Comparison of ENCODE assay signal across 1 cellular context in the genomic region with DNA sequence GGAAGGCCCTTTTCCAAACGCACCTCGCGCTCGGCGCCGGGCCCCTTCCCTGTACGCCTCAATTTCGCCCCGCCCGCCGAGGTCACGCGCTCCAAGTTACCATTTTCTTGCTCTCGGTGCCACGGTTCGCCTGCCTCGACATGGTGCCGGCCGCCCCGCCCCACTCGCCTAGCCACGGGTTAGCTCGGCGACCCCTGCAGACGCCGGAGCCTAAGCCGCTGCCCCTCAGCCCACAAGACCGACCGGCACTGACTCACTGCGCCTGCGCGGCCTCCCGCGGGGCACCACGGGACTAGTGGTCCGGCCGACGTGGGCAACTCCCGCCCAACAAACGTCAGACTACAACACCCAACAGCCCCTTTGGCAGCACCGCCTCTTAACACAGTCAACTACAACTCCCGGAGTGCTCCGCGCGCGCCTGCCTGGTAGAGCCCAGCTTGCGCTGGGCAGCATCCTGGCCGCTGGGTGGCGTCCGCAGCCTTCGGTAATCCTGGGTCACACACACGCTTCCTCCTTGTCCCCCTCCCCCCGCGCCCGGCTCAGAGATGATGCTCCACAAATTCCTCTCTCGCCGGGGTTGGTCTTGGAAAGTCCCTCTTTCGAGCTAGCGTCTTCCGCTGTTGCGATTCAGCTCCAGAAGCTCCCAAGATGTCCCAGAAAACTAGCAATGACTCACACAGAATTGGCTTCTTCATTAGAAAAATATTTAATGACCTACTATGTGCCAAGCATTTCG.
TF ChIP-seq lines count a peak whose summit lies in the region.

TRAPPC3 (minus strand) TSS at position 250 of the 736 bp plus-strand sequence; CDS start at position 142, 108 bp downstream.

TF ChIP-seq in HepG2, 621 proteins besides CTCF, POLR2A, EP300 and RAD21 (continued from another document and continues in another):
- TF ChIP-seq SETDB1 (CRISPR knock-in tag; IDR thresholded peaks at IDR 0.05; ENCODE audit: borderline replicate concordance), result no peak
- TF ChIP-seq ETV6 (CRISPR knock-in tag; conservative IDR thresholded peaks at IDR 0.05), result no peak; the same call in 1 of the 2 replicates
- 0 out of 2 replicates have a peak, but pooled peaks have one; percentile 33 for TF ChIP-seq ZNF275 (CRISPR knock-in tag; IDR thresholded peaks at IDR 0.05; ENCODE audit: borderline replicate concordance)
- no peak for TF ChIP-seq ZNF678 (CRISPR knock-in tag; IDR thresholded peaks at IDR 0.05)
- no peak for TF ChIP-seq ZSCAN22 (CRISPR knock-in tag; IDR thresholded peaks at IDR 0.05)
- TF ChIP-seq, protein P1, sequence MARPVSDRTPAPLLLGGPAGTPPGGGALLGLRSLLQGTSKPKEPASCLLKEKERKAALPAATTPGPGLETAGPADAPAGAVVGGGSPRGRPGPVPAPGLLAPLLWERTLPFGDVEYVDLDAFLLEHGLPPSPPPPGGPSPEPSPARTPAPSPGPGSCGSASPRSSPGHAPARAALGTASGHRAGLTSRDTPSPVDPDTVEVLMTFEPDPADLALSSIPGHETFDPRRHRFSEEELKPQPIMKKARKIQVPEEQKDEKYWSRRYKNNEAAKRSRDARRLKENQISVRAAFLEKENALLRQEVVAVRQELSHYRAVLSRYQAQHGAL (CRISPR knock-in tag; IDR thresholded peaks at IDR 0.05; ENCODE audit: not compliant biosample characterization), result no peak
- TF ChIP-seq SNAPC5 (CRISPR knock-in tag; IDR thresholded peaks at IDR 0.05; ENCODE audit: borderline replicate concordance), result no peak
- TF ChIP-seq, protein P2, sequence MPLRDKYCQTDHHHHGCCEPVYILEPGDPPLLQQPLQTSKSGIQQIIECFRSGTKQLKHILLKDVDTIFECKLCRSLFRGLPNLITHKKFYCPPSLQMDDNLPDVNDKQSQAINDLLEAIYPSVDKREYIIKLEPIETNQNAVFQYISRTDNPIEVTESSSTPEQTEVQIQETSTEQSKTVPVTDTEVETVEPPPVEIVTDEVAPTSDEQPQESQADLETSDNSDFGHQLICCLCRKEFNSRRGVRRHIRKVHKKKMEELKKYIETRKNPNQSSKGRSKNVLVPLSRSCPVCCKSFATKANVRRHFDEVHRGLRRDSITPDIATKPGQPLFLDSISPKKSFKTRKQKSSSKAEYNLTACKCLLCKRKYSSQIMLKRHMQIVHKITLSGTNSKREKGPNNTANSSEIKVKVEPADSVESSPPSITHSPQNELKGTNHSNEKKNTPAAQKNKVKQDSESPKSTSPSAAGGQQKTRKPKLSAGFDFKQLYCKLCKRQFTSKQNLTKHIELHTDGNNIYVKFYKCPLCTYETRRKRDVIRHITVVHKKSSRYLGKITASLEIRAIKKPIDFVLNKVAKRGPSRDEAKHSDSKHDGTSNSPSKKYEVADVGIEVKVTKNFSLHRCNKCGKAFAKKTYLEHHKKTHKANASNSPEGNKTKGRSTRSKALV (CRISPR knock-in tag; IDR thresholded peaks at IDR 0.05), result no peak
- peak; percentile 85; the same call in 2 of the 3 replicates for TF ChIP-seq MXI1 (IDR thresholded peaks at IDR 0.05; ENCODE audit: borderline replicate concordance, low read depth, low read length)
- peak; percentile 88 for TF ChIP-seq FOXK1 (CRISPR knock-in tag; IDR thresholded peaks at IDR 0.05; ENCODE audit: borderline replicate concordance, low read depth)
- no peak for TF ChIP-seq ZNF674 (CRISPR knock-in tag; IDR thresholded peaks at IDR 0.05; ENCODE audit: low read depth)
- peak; percentile 46 for TF ChIP-seq ARNT2 (CRISPR knock-in tag; IDR thresholded peaks at IDR 0.05; ENCODE audit: low read depth)
- TF ChIP-seq REL (CRISPR knock-in tag; conservative IDR thresholded peaks at IDR 0.05), result 0 out of 2 replicates have a peak, but pooled peaks have one; percentile 9
- 0 out of 2 replicates have a peak, but pooled peaks have one; percentile 40 for TF ChIP-seq HNRNPL (IDR thresholded peaks at IDR 0.05; ENCODE audit: low read depth, low read length)
- TF ChIP-seq CC2D1A (CRISPR knock-in tag; IDR thresholded peaks at IDR 0.05), result no peak
- 0 out of 2 replicates have a peak, but pooled peaks have one; percentile 32 for TF ChIP-seq ZNF709 (CRISPR knock-in tag; IDR thresholded peaks at IDR 0.05)
- TF ChIP-seq ARNTL (CRISPR knock-in tag; IDR thresholded peaks at IDR 0.05), result peak; percentile 62; the same call in 1 of the 2 replicates
- TF ChIP-seq, protein P3, sequence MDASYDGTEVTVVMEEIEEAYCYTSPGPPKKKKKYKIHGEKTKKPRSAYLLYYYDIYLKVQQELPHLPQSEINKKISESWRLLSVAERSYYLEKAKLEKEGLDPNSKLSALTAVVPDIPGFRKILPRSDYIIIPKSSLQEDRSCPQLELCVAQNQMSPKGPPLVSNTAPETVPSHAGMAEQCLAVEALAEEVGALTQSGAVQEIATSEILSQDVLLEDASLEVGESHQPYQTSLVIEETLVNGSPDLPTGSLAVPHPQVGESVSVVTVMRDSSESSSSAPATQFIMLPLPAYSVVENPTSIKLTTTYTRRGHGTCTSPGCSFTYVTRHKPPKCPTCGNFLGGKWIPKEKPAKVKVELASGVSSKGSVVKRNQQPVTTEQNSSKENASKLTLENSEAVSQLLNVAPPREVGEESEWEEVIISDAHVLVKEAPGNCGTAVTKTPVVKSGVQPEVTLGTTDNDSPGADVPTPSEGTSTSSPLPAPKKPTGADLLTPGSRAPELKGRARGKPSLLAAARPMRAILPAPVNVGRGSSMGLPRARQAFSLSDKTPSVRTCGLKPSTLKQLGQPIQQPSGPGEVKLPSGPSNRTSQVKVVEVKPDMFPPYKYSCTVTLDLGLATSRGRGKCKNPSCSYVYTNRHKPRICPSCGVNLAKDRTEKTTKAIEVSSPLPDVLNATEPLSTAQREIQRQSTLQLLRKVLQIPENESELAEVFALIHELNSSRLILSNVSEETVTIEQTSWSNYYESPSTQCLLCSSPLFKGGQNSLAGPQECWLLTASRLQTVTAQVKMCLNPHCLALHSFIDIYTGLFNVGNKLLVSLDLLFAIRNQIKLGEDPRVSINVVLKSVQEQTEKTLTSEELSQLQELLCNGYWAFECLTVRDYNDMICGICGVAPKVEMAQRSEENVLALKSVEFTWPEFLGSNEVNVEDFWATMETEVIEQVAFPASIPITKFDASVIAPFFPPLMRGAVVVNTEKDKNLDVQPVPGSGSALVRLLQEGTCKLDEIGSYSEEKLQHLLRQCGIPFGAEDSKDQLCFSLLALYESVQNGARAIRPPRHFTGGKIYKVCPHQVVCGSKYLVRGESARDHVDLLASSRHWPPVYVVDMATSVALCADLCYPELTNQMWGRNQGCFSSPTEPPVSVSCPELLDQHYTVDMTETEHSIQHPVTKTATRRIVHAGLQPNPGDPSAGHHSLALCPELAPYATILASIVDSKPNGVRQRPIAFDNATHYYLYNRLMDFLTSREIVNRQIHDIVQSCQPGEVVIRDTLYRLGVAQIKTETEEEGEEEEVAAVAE (CRISPR knock-in tag; IDR thresholded peaks at IDR 0.05; ENCODE audit: borderline replicate concordance), result peak; percentile 88; the same call in 1 of the 2 replicates
- peak; percentile 68; the same call in 1 of the 2 replicates for TF ChIP-seq RXRA (CRISPR knock-in tag; IDR thresholded peaks at IDR 0.05)
- peak; percentile 38; the same call in 1 of the 2 replicates for TF ChIP-seq SMAD9 (CRISPR knock-in tag; IDR thresholded peaks at IDR 0.05)
- TF ChIP-seq ZNF230 (CRISPR knock-in tag; IDR thresholded peaks at IDR 0.05), result 0 out of 2 replicates have a peak, but pooled peaks have one; percentile 73
- peak; percentile 79; the same call in 1 of the 2 replicates for TF ChIP-seq ZNF510 (CRISPR knock-in tag; IDR thresholded peaks at IDR 0.05; ENCODE audit: low read depth)
- no peak for TF ChIP-seq XBP1 (CRISPR knock-in tag; IDR thresholded peaks at IDR 0.05)
- TF ChIP-seq, protein P4, sequence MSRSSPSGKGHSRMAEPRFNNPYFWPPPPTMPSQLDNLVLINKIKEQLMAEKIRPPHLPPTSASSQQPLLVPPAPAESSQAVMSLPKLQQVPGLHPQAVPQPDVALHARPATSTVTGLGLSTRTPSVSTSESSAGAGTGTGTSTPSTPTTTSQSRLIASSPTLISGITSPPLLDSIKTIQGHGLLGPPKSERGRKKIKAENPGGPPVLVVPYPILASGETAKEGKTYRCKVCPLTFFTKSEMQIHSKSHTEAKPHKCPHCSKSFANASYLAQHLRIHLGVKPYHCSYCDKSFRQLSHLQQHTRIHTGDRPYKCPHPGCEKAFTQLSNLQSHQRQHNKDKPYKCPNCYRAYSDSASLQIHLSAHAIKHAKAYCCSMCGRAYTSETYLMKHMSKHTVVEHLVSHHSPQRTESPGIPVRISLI (CRISPR knock-in tag; IDR thresholded peaks at IDR 0.05; ENCODE audit: borderline replicate concordance), result peak; percentile 31; the same call in 1 of the 2 replicates
- peak; percentile 98 for TF ChIP-seq ZNF143 (CRISPR knock-in tag; IDR thresholded peaks at IDR 0.05)
- TF ChIP-seq ZC3H13 (CRISPR knock-in tag; IDR thresholded peaks at IDR 0.05), result no peak
- no peak for TF ChIP-seq ATF1 (CRISPR knock-in tag; IDR thresholded peaks at IDR 0.05)
- TF ChIP-seq MIXL1 (CRISPR knock-in tag; IDR thresholded peaks at IDR 0.05), result peak; percentile 59; the same call in 1 of the 2 replicates
- TF ChIP-seq KLF9 (CRISPR knock-in tag; IDR thresholded peaks at IDR 0.05; ENCODE audit: low read depth), result peak; percentile 79; the same call in 1 of the 2 replicates
- TF ChIP-seq ZNF746 (CRISPR knock-in tag; IDR thresholded peaks at IDR 0.05), result no peak
- TF ChIP-seq BRF2 (CRISPR knock-in tag; IDR thresholded peaks at IDR 0.05), result no peak; the same call in 1 of the 2 replicates
- TF ChIP-seq CENPT (CRISPR knock-in tag; IDR thresholded peaks at IDR 0.05; ENCODE audit: low read depth), result no peak
- TF ChIP-seq SP4 (CRISPR knock-in tag; IDR thresholded peaks at IDR 0.05), result peak; percentile 96
- TF ChIP-seq ZNF616 (CRISPR knock-in tag; IDR thresholded peaks at IDR 0.05; ENCODE audit: low read depth), result 0 out of 2 replicates have a peak, but pooled peaks have one; percentile 54
- TF ChIP-seq HCFC1 (IDR thresholded peaks at IDR 0.05; ENCODE audit: low read depth, low read length), result peak; percentile 99
- TF ChIP-seq CBX2 (IDR thresholded peaks at IDR 0.05; ENCODE audit: low read depth, low read length), result no peak
- TF ChIP-seq CBX2 (CRISPR knock-in tag; IDR thresholded peaks at IDR 0.05; ENCODE audit: low read depth), result no peak
- TF ChIP-seq SMYD3 (CRISPR knock-in tag; IDR thresholded peaks at IDR 0.05), result no peak
- TF ChIP-seq MYPOP (CRISPR knock-in tag; IDR thresholded peaks at IDR 0.05), result peak; percentile 66
- no peak for TF ChIP-seq MAFG (CRISPR knock-in tag; IDR thresholded peaks at IDR 0.05)
- no peak for TF ChIP-seq TOE1 (CRISPR knock-in tag; IDR thresholded peaks at IDR 0.05)
- TF ChIP-seq PTBP1 (IDR thresholded peaks at IDR 0.05; ENCODE audit: low read depth, low read length, poor library complexity, severe bottlenecking), result no peak
- TF ChIP-seq USF2 (IDR thresholded peaks at IDR 0.05; ENCODE audit: low read depth, low read length), result no peak
- peak; percentile 72 for TF ChIP-seq USF2 (CRISPR knock-in tag; IDR thresholded peaks at IDR 0.05; ENCODE audit: borderline replicate concordance)
- no peak for TF ChIP-seq ZNF326 (CRISPR knock-in tag; IDR thresholded peaks at IDR 0.05; ENCODE audit: borderline replicate concordance)
- TF ChIP-seq ATM (IDR thresholded peaks at IDR 0.05; ENCODE audit: borderline replicate concordance), result no peak
